In genomic region chr12:58930770-58931324, GRCh38 we compare ENCODE assay signal across 29 cellular contexts. TPM values are rescaled to one million over a fixed set of nuclear protein-coding genes. Genes with fewer than 3 reads are reported as not detected.
"Had no signal": no experiment of that assay in that cellular context is flagged by ENCODE, and none has a peak within 500 bp of the region (broad histone marks: within the 10 kb centered on the region; RNA-seq: fewer than 3 reads in every experiment).

No MANE protein-coding gene starts in this region.

- H3K4me3 ChIP-seq: ascending aorta, body of pancreas, K562, PC-9, SK-N-MC had no signal

- H3K36me3 ChIP-seq: ascending aorta, WERI-Rb-1 had no signal

- H3K4me1 Mint-ChIP-seq: activated CD4-positive, alpha-beta T cell treated with anti-CD3 and anti-CD28 coated beads, Interleukin-2, amount 10 ng/mL, durations not matched to agents 24 days and 14 days; activated naive CD4-positive, alpha-beta T cell treated with anti-CD3 and anti-CD28 coated beads, Interleukin-2, amount 10 ng/mL, durations not matched to agents 7 days and 5 days; activated naive CD8-positive, alpha-beta T cell treated with anti-CD3 and anti-CD28 coated beads, Interleukin-2, amount 50 U/mL, for 24 hours had no signal

- ATAC-seq: activated CD8-positive, alpha-beta T cell treated with anti-CD3 and anti-CD28 coated beads, Interleukin-2, amount 10 ng/mL, durations not matched to agents 7 days and 5 days; activated naive CD8-positive, alpha-beta T cell treated with anti-CD3 and anti-CD28 coated beads, Interleukin-2, amount 50 U/mL, for 24 hours; activated T-cell treated with anti-CD3 and anti-CD28 coated beads, Interleukin-2, amount 50 U/mL, for 4 hours; body of pancreas; K562; Right ventricle myocardium inferior had no signal

- H3K4me1 ChIP-seq: ascending aorta had no signal

- H3K36me3 Mint-ChIP-seq: activated naive CD4-positive, alpha-beta T cell treated with anti-CD3 and anti-CD28 coated beads, Interleukin-2, amount 10 ng/mL, durations not matched to agents 7 days and 5 days; activated naive CD8-positive, alpha-beta T cell had no signal

- H3K9me3 ChIP-seq: ascending aorta, body of pancreas had no signal

- H3K9me3 Mint-ChIP-seq: activated CD4-positive, alpha-beta T cell treated with anti-CD3 and anti-CD28 coated beads, Interleukin-2, amount 10 ng/mL, durations not matched to agents 24 days and 14 days; activated naive CD4-positive, alpha-beta T cell treated with anti-CD3 and anti-CD28 coated beads, Interleukin-2, amount 10 ng/mL, durations not matched to agents 7 days and 5 days; activated T-cell treated with anti-CD3 and anti-CD28 coated beads, Interleukin-2, amount 50 U/mL, for 4 hours; activated T-helper 1 cell treated with anti-CD3 and anti-CD28 coated beads, Interleukin-12 subunit alpha, Interleukin-12 subunit beta, Interleukin-2, Interleukin-4 antibody, amounts not matched to agents 30 ng/mL and 10 ng/mL and 1 ng/mL, durations not matched to agents 14 hours and 24 hours and 36 hours had no signal

- H3K27me3 Mint-ChIP-seq: activated CD4-positive, alpha-beta T cell treated with anti-CD3 and anti-CD28 coated beads, Interleukin-2, amount 10 ng/mL, durations not matched to agents 24 days and 14 days; activated naive CD4-positive, alpha-beta T cell treated with anti-CD3 and anti-CD28 coated beads, Interleukin-2, amount 10 ng/mL, durations not matched to agents 7 days and 5 days; activated naive CD8-positive, alpha-beta T cell treated with anti-CD3 and anti-CD28 coated beads, Interleukin-2, amount 50 U/mL, for 24 hours had no signal

- H3K27me3 ChIP-seq: ascending aorta, body of pancreas had no signal

- DNase-seq: activated CD4-positive, alpha-beta T cell treated with anti-CD3 and anti-CD28 coated beads, Interleukin-2, amount 10 ng/mL, durations not matched to agents 24 days and 14 days; activated CD4-positive, alpha-beta T cell treated with anti-CD3 and anti-CD28 coated beads, Interleukin-2, amount 50 U/mL, for 4 hours; activated CD8-positive, alpha-beta T cell treated with anti-CD3 and anti-CD28 coated beads, Interleukin-2, amount 10 ng/mL, durations not matched to agents 7 days and 5 days; activated naive CD4-positive, alpha-beta T cell treated with anti-CD3 and anti-CD28 coated beads, Interleukin-2, amount 10 ng/mL, durations not matched to agents 7 days and 5 days; activated naive CD8-positive, alpha-beta T cell treated with anti-CD3 and anti-CD28 coated beads, Interleukin-2, amount 50 U/mL, for 24 hours; activated T-cell treated with anti-CD3 and anti-CD28 coated beads for 4 hours; activated T-cell treated with anti-CD3 and anti-CD28 coated beads, Interleukin-2, amount 50 U/mL, for 4 hours; amygdala; body of pancreas; caudate nucleus; cerebellar nuclear complex; NCI-H1092 treated with DMSO at 0.1 percent for 48 hours; NCI-H1436; NCI-H1694; NCI-H1930; NCI-H2081 treated with DMSO at 0.1 percent for 48 hours; NCI-H345; NCI-H524 treated with DMSO at 0.1 percent for 48 hours; PC-9; SIG-M5; T1000; WERI-Rb-1 had no signal

- H3K4me3 Mint-ChIP-seq: activated CD4-positive, alpha-beta T cell treated with anti-CD3 and anti-CD28 coated beads, Interleukin-2, amount 10 ng/mL, durations not matched to agents 24 days and 14 days; activated CD8-positive, alpha-beta T cell treated with anti-CD3 and anti-CD28 coated beads, Interleukin-2, amount 10 ng/mL, durations not matched to agents 7 days and 5 days; activated naive CD4-positive, alpha-beta T cell treated with anti-CD3 and anti-CD28 coated beads, Interleukin-2, amount 10 ng/mL, durations not matched to agents 7 days and 5 days; activated naive CD8-positive, alpha-beta T cell; activated naive CD8-positive, alpha-beta T cell treated with anti-CD3 and anti-CD28 coated beads, Interleukin-2, amount 50 U/mL, for 24 hours; activated T-cell treated with anti-CD3 and anti-CD28 coated beads, Interleukin-2, amount 50 U/mL, for 4 hours; activated T-helper 1 cell treated with anti-CD3 and anti-CD28 coated beads, Interleukin-12 subunit alpha, Interleukin-12 subunit beta, Interleukin-2, Interleukin-4 antibody, amounts not matched to agents 30 ng/mL and 10 ng/mL and 1 ng/mL, durations not matched to agents 14 hours and 24 hours and 36 hours had no signal

- H3K27ac Mint-ChIP-seq: activated CD4-positive, alpha-beta T cell treated with anti-CD3 and anti-CD28 coated beads, Interleukin-2, amount 10 ng/mL, durations not matched to agents 24 days and 14 days; activated CD8-positive, alpha-beta T cell treated with anti-CD3 and anti-CD28 coated beads, Interleukin-2, amount 10 ng/mL, durations not matched to agents 7 days and 5 days; activated naive CD4-positive, alpha-beta T cell treated with anti-CD3 and anti-CD28 coated beads, Interleukin-2, amount 10 ng/mL, durations not matched to agents 7 days and 5 days; activated naive CD8-positive, alpha-beta T cell; activated naive CD8-positive, alpha-beta T cell treated with anti-CD3 and anti-CD28 coated beads, Interleukin-2, amount 50 U/mL, for 24 hours; activated T-helper 1 cell treated with anti-CD3 and anti-CD28 coated beads, Interleukin-12 subunit alpha, Interleukin-12 subunit beta, Interleukin-2, Interleukin-4 antibody, amounts not matched to agents 30 ng/mL and 10 ng/mL and 1 ng/mL, durations not matched to agents 14 hours and 24 hours and 36 hours had no signal

RNA-seq across cellular contexts. Expression of gene LRIG3, which starts 10.5 kb away (rescaled TPM):
- total RNA-seq: activated CD4-positive, alpha-beta T cell treated with anti-CD3 and anti-CD28 coated beads, Interleukin-2, amount 10 ng/mL, durations not matched to agents 24 days and 14 days; activated CD8-positive, alpha-beta T cell treated with anti-CD3 and anti-CD28 coated beads, Interleukin-2, amount 10 ng/mL, durations not matched to agents 7 days and 5 days; activated T-helper 1 cell treated with anti-CD3 and anti-CD28 coated beads, Interleukin-12 subunit alpha, Interleukin-12 subunit beta, Interleukin-2, Interleukin-4 antibody, amounts not matched to agents 30 ng/mL and 10 ng/mL and 1 ng/mL, durations not matched to agents 14 hours and 24 hours and 36 hours; K562; OCI-LY7 had no signal
